Comparison of ENCODE assay signal across 8 cellular contexts in genomic region chr11:12182650-12183511, GRCh38.
DNase-seq lines count a peak whose midpoint lies in the region; ATAC-seq, FAIRE-seq and TF ChIP-seq lines count a peak whose summit lies in the region.

No MANE protein-coding gene starts in this region.

- H3K36me3 Mint-ChIP-seq in activated CD4-positive, alpha-beta T cell treated with anti-CD3 and anti-CD28 coated beads, Interleukin-2, amount 10 ng/mL, durations not matched to agents 24 days and 14 days (ENCODE audit: low read depth): peaks cover 43% of the 10 kb centered on the region
- peaks cover 37% of the 10 kb centered on the region for H3K36me3 Mint-ChIP-seq in astrocyte (ENCODE audit: low read depth, unreplicated experiment)

- no peak for TF ChIP-seq CTCF in astrocyte (IDR thresholded peaks at IDR 0.05; ENCODE audit: insufficient read depth, low read depth, low read length)
- no peak for TF ChIP-seq CTCF in kidney epithelial cell (IDR thresholded peaks at IDR 0.05; ENCODE audit: insufficient read depth, low read length, poor library complexity, severe bottlenecking)

- peak overlapping the region; percentile 77 for H3K4me2 ChIP-seq in astrocyte (ENCODE audit: low read length)

- 8 to 11% methylated on average over 12 of the region's 12 CpGs for WGBS in aorta, 2 donors

- H3K36me3 ChIP-seq in astrocyte (ENCODE audit: insufficient read depth, low read length): peaks cover 16% of the 10 kb centered on the region
- H3K36me3 ChIP-seq in kidney epithelial cell (ENCODE audit: control insufficient read depth, insufficient read depth, low read length): no peaks in the 10 kb centered on the region
- H3K36me3 ChIP-seq in aorta (ENCODE audit: control insufficient read depth in 1 of 2, insufficient read depth in 2 of 2, low read length in 1 of 2): peaks cover 0 to 2% of the 10 kb centered on the region in 2 donors

- intact Hi-C loops in activated CD4-positive, alpha-beta T cell treated with anti-CD3 and anti-CD28 coated beads, Interleukin-2, amount 10 ng/mL, durations not matched to agents 24 days and 14 days (cut with micrococcal nuclease): no loop called here
- intact Hi-C loops in aorta (cut with DNase I): no loop called here

- H3K9ac ChIP-seq in astrocyte (ENCODE audit: low read length): peak overlapping the region; percentile 91

- no peak overlapping the region for H3K4me3 Mint-ChIP-seq in activated CD4-positive, alpha-beta T cell treated with anti-CD3 and anti-CD28 coated beads, Interleukin-2, amount 10 ng/mL, durations not matched to agents 24 days and 14 days
- H3K4me3 Mint-ChIP-seq in astrocyte (ENCODE audit: unreplicated experiment): no peak overlapping the region

- H3K27ac ChIP-seq in astrocyte (ENCODE audit: low read depth, low read length) (peak overlapping the region; percentile 100), aorta (ENCODE audit: low read depth in 1 of 2, low read length in 2 of 2) (peak overlapping the region; percentile 62 to 94)

- no peak for DNase-seq in activated CD4-positive, alpha-beta T cell treated with anti-CD3 and anti-CD28 coated beads, Interleukin-2, amount 10 ng/mL, durations not matched to agents 24 days and 14 days
- DNase-seq in activated CD4-positive, alpha-beta T cell treated with anti-CD3 and anti-CD28 coated beads, Interleukin-2, amount 50 U/mL, for 4 hours: no peak
- DNase-seq in astrocyte (ENCODE audit: low read depth): peak; percentile 99
- DNase-seq in kidney epithelial cell (ENCODE audit: low read depth): peak; percentile 99
- DNase-seq in aorta: peak in 1 of 2 donors; percentile 83
- DNase-seq in activated CD4-positive, CD25-positive, alpha-beta regulatory T cell (lab: John Stamatoyannopoulos, UW): no peak
- no peak for DNase-seq in stimulated activated CD4-positive, alpha-beta T cell treated with anti-CD3 and anti-CD28 coated beads, Interleukin-15, amount 100 ng/mL, for 24 hours
- DNase-seq in effector CD4-positive, alpha-beta T cell: no peak

- H3K4me1 ChIP-seq in astrocyte (ENCODE audit: insufficient read depth, low read length) (peaks cover 89% of the 10 kb centered on the region), aorta (ENCODE audit: control insufficient read depth in 1 of 2, insufficient read depth in 2 of 2, low read length in 2 of 2) (peaks cover 11 to 27% of the 10 kb centered on the region in 2 donors)

- H3K9me3 ChIP-seq in astrocyte (ENCODE audit: insufficient read depth, low read depth, low read length) (no peaks in the 10 kb centered on the region), aorta (ENCODE audit: control insufficient read depth, low read length) (no peaks in the 10 kb centered on the region)

- no peak for ATAC-seq in aorta (ENCODE audit: low FRiP score)

- H3K27me3 Mint-ChIP-seq in activated CD4-positive, alpha-beta T cell treated with anti-CD3 and anti-CD28 coated beads, Interleukin-2, amount 10 ng/mL, durations not matched to agents 24 days and 14 days: no peaks in the 10 kb centered on the region
- no peaks in the 10 kb centered on the region for H3K27me3 Mint-ChIP-seq in astrocyte (ENCODE audit: low read depth, unreplicated experiment)

- H3K79me2 ChIP-seq in astrocyte (ENCODE audit: insufficient read depth, low read length): peaks cover 80% of the 10 kb centered on the region

- peak; percentile 92 for FAIRE-seq in astrocyte (lab: Jason Lieb, UNC)

- H3K27me3 ChIP-seq in astrocyte (ENCODE audit: insufficient read depth, low read length): no peaks in the 10 kb centered on the region
- no peaks in the 10 kb centered on the region for H3K27me3 ChIP-seq in kidney epithelial cell (ENCODE audit: control insufficient read depth, insufficient read depth, low read length)
- no peaks in the 10 kb centered on the region for H3K27me3 ChIP-seq in aorta (ENCODE audit: control insufficient read depth in 1 of 2, insufficient read depth in 2 of 2, low read length in 1 of 2)

- H2AFZ ChIP-seq in astrocyte (ENCODE audit: low read depth, low read length): no peak overlapping the region

- H3K4me1 Mint-ChIP-seq in activated CD4-positive, alpha-beta T cell treated with anti-CD3 and anti-CD28 coated beads, Interleukin-2, amount 10 ng/mL, durations not matched to agents 24 days and 14 days: peaks cover 64% of the 10 kb centered on the region
- H3K4me1 Mint-ChIP-seq in astrocyte (ENCODE audit: low read depth, unreplicated experiment): peaks cover 82% of the 10 kb centered on the region

- H3K9me3 Mint-ChIP-seq in activated CD4-positive, alpha-beta T cell treated with anti-CD3 and anti-CD28 coated beads, Interleukin-2, amount 10 ng/mL, durations not matched to agents 24 days and 14 days: no peaks in the 10 kb centered on the region
- no peaks in the 10 kb centered on the region for H3K9me3 Mint-ChIP-seq in astrocyte (ENCODE audit: unreplicated experiment)

- H3K27ac Mint-ChIP-seq in activated CD4-positive, alpha-beta T cell treated with anti-CD3 and anti-CD28 coated beads, Interleukin-2, amount 10 ng/mL, durations not matched to agents 24 days and 14 days: peak overlapping the region; percentile 54
- H3K27ac Mint-ChIP-seq in astrocyte (ENCODE audit: unreplicated experiment): peak overlapping the region; percentile 98

- no peak overlapping the region for H3K4me3 ChIP-seq in astrocyte (ENCODE audit: insufficient read depth, low read depth, low read length)
- H3K4me3 ChIP-seq in kidney epithelial cell (ENCODE audit: low read depth, low read length): no peak overlapping the region
- no peak overlapping the region for H3K4me3 ChIP-seq in aorta (ENCODE audit: low read length in 2 of 2)

- no peaks in the 10 kb centered on the region for H4K20me1 ChIP-seq in astrocyte (ENCODE audit: insufficient read depth, low read length)

Comparison
In these comparisons a context has a peak if more than half of its experiments do, and no peak if none do; other contexts are left out.
1. DNase-seq: peak in astrocyte (single experiment) and kidney epithelial cell (single experiment); none in activated CD4-positive, alpha-beta T cell treated with anti-CD3 and anti-CD28 coated beads, Interleukin-2, amount 10 ng/mL, durations not matched to agents 24 days and 14 days (single experiment), activated CD4-positive, alpha-beta T cell treated with anti-CD3 and anti-CD28 coated beads, Interleukin-2, amount 50 U/mL, for 4 hours (0 of 2), activated CD4-positive, CD25-positive, alpha-beta regulatory T cell (0 of 4), stimulated activated CD4-positive, alpha-beta T cell treated with anti-CD3 and anti-CD28 coated beads, Interleukin-15, amount 100 ng/mL, for 24 hours (single experiment) and effector CD4-positive, alpha-beta T cell (single experiment).